17 cellular contexts compared by ENCODE assay signal in genomic region chr10:126684171-126684745, GRCh38. TPM values are rescaled to one million over a fixed set of nuclear protein-coding genes. Genes with fewer than 3 reads are reported as not detected.
DNase-seq lines count a peak whose midpoint lies in the region; ATAC-seq and TF ChIP-seq lines count a peak whose summit lies in the region.
"Had no signal": no experiment of that assay in that cellular context is flagged by ENCODE, and none has a peak within 500 bp of the region (broad histone marks: within the 10 kb centered on the region; RNA-seq: fewer than 3 reads in every experiment).

No MANE protein-coding gene starts in this region.

- H4K20me1 ChIP-seq in mammary epithelial cell (ENCODE audit: insufficient read depth, low read length): no peaks in the 10 kb centered on the region
- H4K20me1 ChIP-seq in GM23338 (replicated peaks; ENCODE audit: insufficient read depth): no peaks in the 10 kb centered on the region

- no peaks in the 10 kb centered on the region for H3K4me1 Mint-ChIP-seq in MCF 10A (ENCODE audit: insufficient read depth, unreplicated experiment)
- H3K4me1 Mint-ChIP-seq in endodermal cell: peaks cover 10% of the 10 kb centered on the region
- peaks cover 11% of the 10 kb centered on the region for H3K4me1 Mint-ChIP-seq in GM23338

- H3K4me3 Mint-ChIP-seq in MCF 10A (ENCODE audit: unreplicated experiment): no peak overlapping the region
- no peak overlapping the region for H3K4me3 Mint-ChIP-seq in endodermal cell
- H3K4me3 Mint-ChIP-seq in GM23338: no peak overlapping the region

- H3K4me3 ChIP-seq in mammary epithelial cell (replicated peaks in 1 of 3; ENCODE audit: insufficient read depth in 1 of 3, low read depth in 2 of 3, low read length in 3 of 3) (no peak overlapping the region), endodermal cell (ENCODE audit: low read length) (no peak overlapping the region), GM23338 (no peak overlapping the region)

- H3K27me3 Mint-ChIP-seq in MCF 10A (ENCODE audit: insufficient read depth, unreplicated experiment) (no peaks in the 10 kb centered on the region), endodermal cell (ENCODE audit: insufficient read depth) (no peaks in the 10 kb centered on the region), GM23338 (ENCODE audit: insufficient read depth, low read depth, poor library complexity) (peaks cover 4% of the 10 kb centered on the region)

- H3K36me3 Mint-ChIP-seq in MCF 10A (ENCODE audit: insufficient read depth, unreplicated experiment) (no peaks in the 10 kb centered on the region), endodermal cell (ENCODE audit: low read depth) (no peaks in the 10 kb centered on the region), GM23338 (ENCODE audit: low read depth) (no peaks in the 10 kb centered on the region; the same call in 2 of the 3 replicates)

- H3K9me3 ChIP-seq in mammary epithelial cell (replicated peaks; ENCODE audit: insufficient read depth, low read length) (no peaks in the 10 kb centered on the region), endodermal cell (ENCODE audit: control insufficient read depth, low read length) (no peaks in the 10 kb centered on the region)
- H3K9me3 ChIP-seq: SK-N-SH had no signal

- H3K27ac ChIP-seq in mammary epithelial cell (ENCODE audit: insufficient read depth, low read depth, low read length) (no peak overlapping the region), RWPE1 (no peak overlapping the region), endodermal cell (ENCODE audit: low read depth, low read length) (no peak overlapping the region), GM23338 (ENCODE audit: low read depth) (no peak overlapping the region)
- H3K27ac ChIP-seq: C4-2B had no signal

- in situ Hi-C loops in mammary epithelial cell (cut with MboI; ENCODE audit: low sequenced_read_pairs in 2 of 2): no loop called here

- intact Hi-C loops in mammary epithelial cell (cut with micrococcal nuclease) (no loop called here), MCF 10A (cut with micrococcal nuclease) (no loop called here)

- no peak for TF ChIP-seq CTCF in mammary epithelial cell (conservative IDR thresholded peaks at IDR 0.05 in 1 of 2, IDR thresholded peaks at IDR 0.05 in 1 of 2; ENCODE audit: extremely low read depth in 1 of 2, insufficient read depth in 1 of 2, low read depth in 1 of 2, low read length in 2 of 2)
- TF ChIP-seq CTCF in MCF 10A (IDR thresholded peaks at IDR 0.05; ENCODE audit: unreplicated experiment): no peak
- no peak for TF ChIP-seq CTCF in RWPE1 (conservative IDR thresholded peaks at IDR 0.05; ENCODE audit: low read depth)
- no peak for TF ChIP-seq CTCF in endodermal cell (conservative IDR thresholded peaks at IDR 0.05)
- TF ChIP-seq CTCF in GM23338 (conservative IDR thresholded peaks at IDR 0.05; ENCODE audit: low read depth in 2 of 2): no peak
- no peak for TF ChIP-seq CTCF in GM10266 (IDR thresholded peaks at IDR 0.05; ENCODE audit: control insufficient read depth, insufficient read depth, low read depth, missing control alignments)

- H3F3A ChIP-seq in GM23338 (replicated peaks; ENCODE audit: low read depth): no peaks in the 10 kb centered on the region

- no peaks in the 10 kb centered on the region for H3K9me3 Mint-ChIP-seq in MCF 10A (ENCODE audit: unreplicated experiment)
- H3K9me3 Mint-ChIP-seq in endodermal cell: no peaks in the 10 kb centered on the region
- peaks cover 3% of the 10 kb centered on the region; the same call in 1 of the 3 replicates for H3K9me3 Mint-ChIP-seq in GM23338

- POLR2A ChIA-PET in MCF 10A (lab: Yijun Ruan, JAX): no interaction called here
- POLR2A ChIA-PET in RWPE1 (lab: Yijun Ruan, JAX; ENCODE audit: low non-redundant PET): no interaction called here

- H3K79me2 ChIP-seq in mammary epithelial cell (ENCODE audit: insufficient read depth, low read length): no peaks in the 10 kb centered on the region
- H3K79me2 ChIP-seq in GM23338 (replicated peaks; ENCODE audit: insufficient read depth): no peaks in the 10 kb centered on the region

- dilution Hi-C loops in mammary epithelial cell (cut with HindIII; ENCODE audit: low sequenced_read_pairs): no loop called here

- 80% methylated on average over 3 of the region's 3 CpGs for WGBS in mammary epithelial cell (ENCODE audit: low coverage, missing lambda C conversion rate)
- WGBS in endodermal cell (ENCODE audit: insufficient coverage in 1 of 2, insufficient read length in 1 of 2), 2 experiments: 95 to 100% methylated on average over 1 to 3 of the region's 3 CpGs

- peaks cover 10% of the 10 kb centered on the region; the same call in 1 of the 2 replicates for H3K9me2 ChIP-seq in GM23338 (ENCODE audit: insufficient read depth)
- H3K9me2 ChIP-seq: SK-N-SH had no signal

- H2AFZ ChIP-seq in mammary epithelial cell (ENCODE audit: low read depth, low read length) (no peak overlapping the region), GM23338 (no peak overlapping the region)

- no peak overlapping the region for H3K27ac Mint-ChIP-seq in MCF 10A (ENCODE audit: low read depth, unreplicated experiment)
- no peak overlapping the region for H3K27ac Mint-ChIP-seq in endodermal cell
- H3K27ac Mint-ChIP-seq in GM23338: no peak overlapping the region

- no TSS peak for BruUV-seq in mammary epithelial cell (replicated peaks; lab: Mats Ljungman, UMichigan)
- BruUV-seq in MCF 10A (replicated peaks; lab: Mats Ljungman, UMichigan): no TSS peak

- H3K4me1 ChIP-seq in mammary epithelial cell (ENCODE audit: insufficient read depth, low read length) (no peaks in the 10 kb centered on the region), endodermal cell (ENCODE audit: control insufficient read depth, insufficient read depth, low read length) (no peaks in the 10 kb centered on the region), GM23338 (ENCODE audit: insufficient read depth) (no peaks in the 10 kb centered on the region; the same call in 1 of the 2 replicates)

- ATAC-seq in GM19455 (IDR thresholded peaks at IDR 0.05; ENCODE audit: unreplicated experiment) (no peak), GM23338 (no peak)

- H3K9ac ChIP-seq in mammary epithelial cell (ENCODE audit: insufficient read depth, low read length) (no peak overlapping the region), endodermal cell (ENCODE audit: extremely low read depth, low read length, poor library complexity, severe bottlenecking) (no peak overlapping the region)
- H3K9ac ChIP-seq: SK-N-SH had no signal

- peak; percentile 12 for DNase-seq in mammary epithelial cell
- DNase-seq in MCF 10A (ENCODE audit: unreplicated experiment): no peak
- DNase-seq in RWPE1 (ENCODE audit: low spot score): peak; percentile 38
- peak; percentile 21 for DNase-seq in endodermal cell
- DNase-seq in iPS-NIHi11 (ENCODE audit: low spot score): no peak
- no peak for DNase-seq in GM23338 (ENCODE audit: low spot score)
- no peak for DNase-seq in GM10266 (ENCODE audit: extremely low spot score)
- DNase-seq: Karpas-422, MV-4-11, NCI-H1417 treated with DMSO at 0.1 percent for 48 hours, NCI-H2029, NCI-H2171 treated with DMSO at 0.1 percent for 48 hours, RPMI8226, SK-N-SH had no signal

- H3K36me3 ChIP-seq in mammary epithelial cell (ENCODE audit: insufficient read depth, low read length) (no peaks in the 10 kb centered on the region), endodermal cell (ENCODE audit: control insufficient read depth, insufficient read depth, low read length) (no peaks in the 10 kb centered on the region), GM23338 (ENCODE audit: insufficient read depth) (no peaks in the 10 kb centered on the region)

- CTCF ChIA-PET in mammary epithelial cell (lab: Charles Lee; ENCODE audit: low non-redundant PET): no interaction called here
- CTCF ChIA-PET in MCF 10A (lab: Yijun Ruan, JAX): no interaction called here
- CTCF ChIA-PET in RWPE1 (lab: Yijun Ruan, JAX): no interaction called here

- H3K27me3 ChIP-seq in mammary epithelial cell (ENCODE audit: insufficient read depth, low read length) (no peaks in the 10 kb centered on the region), endodermal cell (ENCODE audit: control insufficient read depth, insufficient read depth, low read length, poor library complexity, severe bottlenecking) (no peaks in the 10 kb centered on the region), GM23338 (ENCODE audit: insufficient read depth) (no peaks in the 10 kb centered on the region)

- H3K4me2 ChIP-seq in mammary epithelial cell (ENCODE audit: insufficient read depth, low read depth, low read length) (no peak overlapping the region), GM23338 (no peak overlapping the region)
- H3K4me2 ChIP-seq: SK-N-SH had no signal

TF ChIP-seq in GM23338, 12 proteins besides CTCF, POLR2A, EP300 and RAD21 (continues in another document):
- no peak for TF ChIP-seq ETS1 (IDR thresholded peaks at IDR 0.05)

RNA-seq across cellular contexts. Expression of gene C10orf90, which starts 13.8 kb away (rescaled TPM):
- total RNA-seq in mammary epithelial cell (under 1 TPM in 1 of 2 donors, not detected in 1; 0.17 TPM), MCF 10A (2022) (not detected in 2 replicates), endodermal cell (under 1 TPM in 1 of 2 donors, not detected in 1; 0.33 TPM)
- polyA plus RNA-seq in mammary epithelial cell (not detected), GM23338 (2016; fragmentation: Nextera tagmentation; extraction: Ambion mirVana) (0.35 and 0.97 TPM in 2 replicates)
- not detected for polyA minus RNA-seq in mammary epithelial cell
- not detected for polyA plus RNA-seq in endodermal cell (2013, experiment 1 of 2)
- polyA plus RNA-seq in endodermal cell (2013, experiment 2 of 2): not detected
- 0.43 and 0.76 TPM in 2 replicates for total RNA-seq in GM23338 (2014; rRNA removed; shearing (Covaris generic))
- total RNA-seq: T-helper 1 cell treated with Interleukin-12 subunit alpha and Interleukin-12 subunit beta and Interleukin-4 antibody, amounts not matched to agents 30 ng/mL and 1 ng/mL, for 36 hours had no signal

Comparison
In these comparisons a context has a peak if more than half of its experiments do, and no peak if none do; other contexts are left out.
1. DNase-seq: peak in mammary epithelial cell (single experiment), RWPE1 (single experiment) and endodermal cell (single experiment); none in MCF 10A (single experiment), iPS-NIHi11 (single experiment), GM23338 (single experiment) and GM10266 (single experiment).